ENCODE assay signal across 14 cellular contexts in genomic region chr4:140188975-140189374, GRCh38. TPM values are rescaled to one million over a fixed set of nuclear protein-coding genes. Genes with fewer than 3 reads are reported as not detected.
DNase-seq lines count a peak whose midpoint lies in the region; ATAC-seq and TF ChIP-seq lines count a peak whose summit lies in the region.
"Had no signal": no experiment of that assay in that cellular context is flagged by ENCODE, and none has a peak within 500 bp of the region (broad histone marks: within the 10 kb centered on the region; RNA-seq: fewer than 3 reads in every experiment).

No MANE protein-coding gene starts in this region.

- H3K27ac ChIP-seq in HEK293 (ENCODE audit: extremely low read depth, low read depth, low read length): no peak overlapping the region
- no peak overlapping the region for H3K27ac ChIP-seq in right cardiac atrium (ENCODE audit: low read length)
- peak overlapping the region; percentile 35 for H3K27ac ChIP-seq in subcutaneous abdominal adipose tissue (ENCODE audit: low read depth, low read length)
- no peak overlapping the region for H3K27ac ChIP-seq in CD4-positive, alpha-beta memory T cell (ENCODE audit: low read depth, low read length)

- CTCF ChIA-PET in HEK293 (lab: Yijun Ruan, JAX): no interaction called here
- CTCF ChIA-PET in GM10248 (lab: Yijun Ruan, JAX): no interaction called here
- CTCF ChIA-PET in CD4-positive, alpha-beta memory T cell (lab: Charles Lee; ENCODE audit: partially characterized antibody): no interaction called here

- H3K9me3 ChIP-seq in HEK293 (ENCODE audit: control insufficient read depth, insufficient read depth, low read depth, low read length) (no peaks in the 10 kb centered on the region), right cardiac atrium (ENCODE audit: control insufficient read depth, low read length) (no peaks in the 10 kb centered on the region), subcutaneous abdominal adipose tissue (ENCODE audit: control insufficient read depth in 5 of 5, low read length in 5 of 5) (no peaks in the 10 kb centered on the region)
- no peaks in the 10 kb centered on the region for H3K9me3 ChIP-seq in CD4-positive, alpha-beta memory T cell (ENCODE audit: control insufficient read depth in 1 of 2, low read length in 2 of 2)

- H3K36me3 ChIP-seq in HEK293 (ENCODE audit: control insufficient read depth in 2 of 2, insufficient read depth in 1 of 2, low read length in 2 of 2) (no peaks in the 10 kb centered on the region), subcutaneous abdominal adipose tissue (ENCODE audit: control insufficient read depth in 5 of 5, insufficient read depth in 5 of 5, low read length in 5 of 5) (no peaks in the 10 kb centered on the region)
- no peaks in the 10 kb centered on the region for H3K36me3 ChIP-seq in CD4-positive, alpha-beta memory T cell (ENCODE audit: insufficient read depth, low read length)

- ATAC-seq in right cardiac atrium (peak; percentile 71 to 90), GM19395 (IDR thresholded peaks at IDR 0.05; ENCODE audit: unreplicated experiment) (no peak)
- ATAC-seq: esophagus mucosa had no signal

- POLR2A ChIA-PET in HEK293 (lab: Yijun Ruan, JAX) (no interaction called here), GM10248 (lab: Yijun Ruan, JAX) (no interaction called here)
- POLR2A ChIA-PET in CD4-positive, alpha-beta memory T cell (lab: Charles Lee; ENCODE audit: partially characterized antibody): no interaction called here

- no peak overlapping the region for H3K9ac ChIP-seq in subcutaneous abdominal adipose tissue (ENCODE audit: low read length in 5 of 5)

- WGBS in right cardiac atrium: 24% methylated on average over 2 of the region's 2 CpGs

- no peaks in the 10 kb centered on the region for H3K4me1 ChIP-seq in HEK293 (ENCODE audit: control insufficient read depth, insufficient read depth, low read length)
- no peaks in the 10 kb centered on the region for H3K4me1 ChIP-seq in right cardiac atrium (ENCODE audit: control insufficient read depth, insufficient read depth, low read length)
- peaks cover 0 to 13% (median 9%) of the 10 kb centered on the region in 5 donors for H3K4me1 ChIP-seq in subcutaneous abdominal adipose tissue (ENCODE audit: control insufficient read depth in 5 of 5, insufficient read depth in 5 of 5, low read length in 5 of 5)
- no peaks in the 10 kb centered on the region for H3K4me1 ChIP-seq in CD4-positive, alpha-beta memory T cell (ENCODE audit: insufficient read depth, low read length)

- no peaks in the 10 kb centered on the region for H3K36me3 Mint-ChIP-seq in CD4-positive, alpha-beta memory T cell
- H3K36me3 Mint-ChIP-seq: brain, type B pancreatic cell had no signal

- H3K27me3 ChIP-seq in right cardiac atrium (ENCODE audit: control insufficient read depth, insufficient read depth): no peaks in the 10 kb centered on the region
- H3K27me3 ChIP-seq in subcutaneous abdominal adipose tissue (ENCODE audit: control insufficient read depth in 5 of 5, insufficient read depth in 4 of 5, low read length in 5 of 5): no peaks in the 10 kb centered on the region
- no peaks in the 10 kb centered on the region for H3K27me3 ChIP-seq in CD4-positive, alpha-beta memory T cell (ENCODE audit: insufficient read depth, low read length)

- TF ChIP-seq CTCF in HEK293 (tag by site-specific recombination; IDR thresholded peaks at IDR 0.05) (no peak), GM10248 (IDR thresholded peaks at IDR 0.05; ENCODE audit: control extremely low read depth, extremely low read depth, low read depth, missing control alignments) (no peak)

- H3K4me3 Mint-ChIP-seq in CD4-positive, alpha-beta memory T cell: no peak overlapping the region
- H3K4me3 Mint-ChIP-seq: brain, type B pancreatic cell had no signal

- H3K4me3 ChIP-seq in HEK293 (ENCODE audit: low read depth, low read length) (no peak overlapping the region), right cardiac atrium (ENCODE audit: low read length) (no peak overlapping the region), subcutaneous abdominal adipose tissue (ENCODE audit: low read depth in 1 of 5, low read length in 5 of 5) (no peak overlapping the region)
- H3K4me3 ChIP-seq in CD4-positive, alpha-beta memory T cell (ENCODE audit: low read length in 2 of 2): no peak overlapping the region

- DNase-seq in astrocyte of the hippocampus (ENCODE audit: low read depth, low spot score) (peak; percentile 74), right cardiac atrium (peak in 2 of 3 donors; percentile 34 to 74), GM10248 (ENCODE audit: extremely low spot score) (no peak)
- no peak for DNase-seq in activated T-cell treated with anti-CD3 and anti-CD28 coated beads, Interleukin-2, amount 50 U/mL, for 48 hours
- DNase-seq in CD4-positive, alpha-beta memory T cell: no peak
- DNase-seq: activated CD8-positive, alpha-beta memory T cell treated with anti-CD3 and anti-CD28 coated beads, Interleukin-2, amount 50 U/mL, for 48 hours; DMS153 had no signal

- H3K4me1 Mint-ChIP-seq in CD4-positive, alpha-beta memory T cell: no peaks in the 10 kb centered on the region

- no peak overlapping the region for H3K27ac Mint-ChIP-seq in CD4-positive, alpha-beta memory T cell
- H3K27ac Mint-ChIP-seq: progenitor cell of endocrine pancreas, type B pancreatic cell had no signal

- H3K9me3 Mint-ChIP-seq in CD4-positive, alpha-beta memory T cell: peaks cover 0 to 1% (median 0%) of the 10 kb centered on the region in 8 donors
- H3K9me3 Mint-ChIP-seq: brain, type B pancreatic cell had no signal

- peaks cover 2 to 12% of the 10 kb centered on the region in 2 donors for H3K27me3 Mint-ChIP-seq in CD4-positive, alpha-beta memory T cell
- H3K27me3 Mint-ChIP-seq: brain, progenitor cell of endocrine pancreas, type B pancreatic cell had no signal

- intact Hi-C loops in right cardiac atrium (cut with DNase I): no loop called here
- intact Hi-C loops in CD4-positive, alpha-beta memory T cell (cut with micrococcal nuclease): no loop called here

TF ChIP-seq in HEK293, 187 proteins besides CTCF, POLR2A, EP300 and RAD21:
- no peak for TF ChIP-seq ZNF692 (tag by site-specific recombination; IDR thresholded peaks at IDR 0.05)
- no peak for TF ChIP-seq ZNF768 (tag by site-specific recombination; IDR thresholded peaks at IDR 0.05)
- no peak for TF ChIP-seq ZNF169 (tag by site-specific recombination; IDR thresholded peaks at IDR 0.05)
- no peak for TF ChIP-seq ZNF404 (tag by site-specific recombination; IDR thresholded peaks at IDR 0.05)
- 0 out of 2 replicates have a peak, but pooled peaks have one; percentile 17 for TF ChIP-seq ZNF600 (tag by site-specific recombination; IDR thresholded peaks at IDR 0.05)
- no peak for TF ChIP-seq ZNF658 (tag by site-specific recombination; IDR thresholded peaks at IDR 0.05)
- TF ChIP-seq ZNF37A (tag by site-specific recombination; IDR thresholded peaks at IDR 0.05): no peak
TF ChIP-seq in HEK293: peak in this region for 1.

RNA-seq across cellular contexts. Expression of gene MAML3, which starts 35.0 kb away (rescaled TPM):
- total RNA-seq in right cardiac atrium: 1 to 10 TPM; 2.6 to 4.2 (median 3.3) TPM
- 1.6 TPM for polyA plus RNA-seq in right cardiac atrium
- total RNA-seq in CD4-positive, alpha-beta memory T cell: 1 to 10 TPM; 2.9 to 3.7 TPM
- under 1 TPM; 0.15 to 0.50 TPM for polyA plus RNA-seq in CD4-positive, alpha-beta memory T cell

Comparison
In these comparisons a context has a peak if more than half of its experiments do, and no peak if none do; other contexts are left out.
1. DNase-seq: peak in astrocyte of the hippocampus (single experiment) and right cardiac atrium (2 of 3); none in GM10248 (single experiment), activated T-cell treated with anti-CD3 and anti-CD28 coated beads, Interleukin-2, amount 50 U/mL, for 48 hours (0 of 2) and CD4-positive, alpha-beta memory T cell (0 of 5).